Comparison of ENCODE assay signal across 1 cellular context in the genomic region with DNA sequence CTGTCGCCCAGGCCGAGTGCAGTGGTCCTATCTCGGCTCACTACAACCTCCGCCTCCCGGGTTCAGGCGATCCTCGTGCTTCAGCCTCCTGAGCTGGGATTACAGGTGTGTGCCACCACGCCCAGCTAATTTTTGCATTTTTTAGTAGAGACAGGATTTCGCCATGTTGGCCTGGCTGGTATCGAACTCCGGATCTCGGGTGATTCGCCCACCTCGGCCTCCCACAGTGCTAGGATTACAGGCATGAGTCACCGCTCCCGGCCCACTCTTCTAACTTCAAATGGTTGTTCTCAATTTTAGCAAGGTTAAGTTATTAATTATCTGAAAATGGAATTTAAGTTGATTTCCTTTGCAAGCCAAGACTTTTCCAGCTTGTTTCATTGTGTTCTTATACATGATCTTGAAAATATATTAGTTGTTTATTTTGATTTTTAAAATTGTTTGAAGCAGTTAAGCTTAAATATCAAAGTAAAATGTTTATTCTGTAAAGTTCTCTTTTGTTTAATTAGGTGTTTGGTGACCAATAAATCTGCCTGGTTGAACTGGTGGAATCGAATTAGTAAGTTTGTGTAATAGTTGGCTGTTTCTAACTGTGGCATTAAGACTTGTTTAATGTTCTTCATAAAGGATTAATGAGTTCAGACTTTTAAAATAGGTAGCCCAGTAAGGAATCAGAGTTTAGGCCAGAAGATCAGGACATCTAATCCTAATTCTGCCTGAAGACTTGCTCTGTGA.
TF ChIP-seq lines count a peak whose summit lies in the region.

No MANE protein-coding gene starts in this region.

TF ChIP-seq in H1, 55 proteins besides CTCF, POLR2A, EP300 and RAD21:
- TF ChIP-seq RBBP5 (IDR thresholded peaks at IDR 0.05; ENCODE audit: borderline replicate concordance, low read depth, low read length), result no peak
- TF ChIP-seq SP2 (IDR thresholded peaks at IDR 0.05; ENCODE audit: low read length), result no peak
- TF ChIP-seq TAF1 (IDR thresholded peaks at IDR 0.05; ENCODE audit: low read depth, low read length), result no peak
- 0 out of 2 replicates have a peak, but pooled peaks have one; percentile 20 for TF ChIP-seq JUND (IDR thresholded peaks at IDR 0.05; ENCODE audit: low read length)
- TF ChIP-seq, protein P1, sequence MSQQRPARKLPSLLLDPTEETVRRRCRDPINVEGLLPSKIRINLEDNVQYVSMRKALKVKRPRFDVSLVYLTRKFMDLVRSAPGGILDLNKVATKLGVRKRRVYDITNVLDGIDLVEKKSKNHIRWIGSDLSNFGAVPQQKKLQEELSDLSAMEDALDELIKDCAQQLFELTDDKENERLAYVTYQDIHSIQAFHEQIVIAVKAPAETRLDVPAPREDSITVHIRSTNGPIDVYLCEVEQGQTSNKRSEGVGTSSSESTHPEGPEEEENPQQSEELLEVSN (IDR thresholded peaks at IDR 0.05), result no peak
